In genomic region chr1:157095091-157095490, GRCh38 we compare ENCODE assay signal across 2 cellular contexts.
TF ChIP-seq lines count a peak whose summit lies in the region.

No MANE protein-coding gene starts in this region.

TF ChIP-seq in SK-N-SH, 30 proteins besides CTCF, POLR2A, EP300 and RAD21 (continued from another document):
- TF ChIP-seq REST (IDR thresholded peaks at IDR 0.05; ENCODE audit: low read depth, low read length) (no peak), FOXJ3 (CRISPR knock-in tag; IDR thresholded peaks at IDR 0.05) (no peak), NFIC (IDR thresholded peaks at IDR 0.05; ENCODE audit: borderline replicate concordance) (no peak), GABPA (IDR thresholded peaks at IDR 0.05; ENCODE audit: low read depth) (no peak), NRF1 (IDR thresholded peaks at IDR 0.05; ENCODE audit: low read depth, low read length) (no peak), MEF2A (IDR thresholded peaks at IDR 0.05; ENCODE audit: borderline replicate concordance, low read depth) (no peak), ZBTB33 (IDR thresholded peaks at IDR 0.05; ENCODE audit: borderline replicate concordance, low read depth) (no peak), PBX3 (IDR thresholded peaks at IDR 0.05) (no peak)

TF ChIP-seq in SK-N-SH treated with all-trans-retinoic acid at 6 μM for 48 hours, 23 proteins besides CTCF, POLR2A, EP300 and RAD21 (continued from another document):
- TF ChIP-seq TSHZ2 (CRISPR knock-in tag; IDR thresholded peaks at IDR 0.05) = no peak
- no peak for TF ChIP-seq PATZ1 (CRISPR knock-in tag; IDR thresholded peaks at IDR 0.05; ENCODE audit: borderline replicate concordance)
- TF ChIP-seq OSR1 (CRISPR knock-in tag; IDR thresholded peaks at IDR 0.05) = no peak
- TF ChIP-seq TOX (CRISPR knock-in tag; IDR thresholded peaks at IDR 0.05; ENCODE audit: borderline replicate concordance) = no peak
- TF ChIP-seq ESRRG (CRISPR knock-in tag; IDR thresholded peaks at IDR 0.05) = no peak
